1 cellular context compared by ENCODE assay signal in genomic region chr6:125002090-125002741, GRCh38.
TF ChIP-seq lines count a peak whose summit lies in the region.

No MANE protein-coding gene starts in this region.

TF ChIP-seq in HepG2, 621 proteins besides CTCF, POLR2A, EP300 and RAD21:
- TF ChIP-seq ZNF574 (CRISPR knock-in tag; IDR thresholded peaks at IDR 0.05) (no peak), EZH2 (conservative IDR thresholded peaks at IDR 0.05; ENCODE audit: low read depth, low read length) (no peak), ZNF280B (CRISPR knock-in tag; IDR thresholded peaks at IDR 0.05; ENCODE audit: borderline replicate concordance) (no peak), ARID5B (CRISPR knock-in tag; IDR thresholded peaks at IDR 0.05) (no peak), E2F2 (CRISPR knock-in tag; IDR thresholded peaks at IDR 0.05; ENCODE audit: borderline replicate concordance) (no peak), STAT6 (CRISPR knock-in tag; IDR thresholded peaks at IDR 0.05; ENCODE audit: borderline replicate concordance) (no peak), HNRNPUL1 (IDR thresholded peaks at IDR 0.05; ENCODE audit: low read depth, low read length) (no peak), ZNF546 (CRISPR knock-in tag; conservative IDR thresholded peaks at IDR 0.05) (no peak)
